Comparison of ENCODE assay signal across 26 cellular contexts in the genomic region with DNA sequence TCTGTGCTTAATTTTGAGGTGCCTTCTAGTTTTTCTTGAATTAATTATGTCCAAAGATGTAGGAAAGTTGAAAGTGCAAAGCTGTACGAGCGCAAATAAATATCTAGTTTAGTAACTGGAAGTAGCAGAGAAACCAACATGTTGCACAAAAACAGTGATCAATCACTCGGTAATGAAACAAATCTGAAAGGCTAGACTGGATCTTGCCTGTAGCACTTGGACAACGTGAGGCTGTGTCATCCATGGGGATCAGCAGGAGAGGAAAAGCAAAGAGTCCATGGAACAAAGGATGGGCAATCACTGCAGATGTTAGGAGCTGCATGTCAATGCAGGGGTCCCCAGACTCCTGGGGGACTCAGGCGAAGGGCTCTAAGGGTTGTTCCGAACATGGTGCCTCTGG.
DNase-seq lines count a peak whose midpoint lies in the region; ATAC-seq, FAIRE-seq and TF ChIP-seq lines count a peak whose summit lies in the region.
"Had no signal": no experiment of that assay in that cellular context is flagged by ENCODE, and none has a peak within 500 bp of the region (broad histone marks: within the 10 kb centered on the region; RNA-seq: fewer than 3 reads in every experiment).

No MANE protein-coding gene starts in this region.

- peaks cover 0 to 3% (median 0%) of the 10 kb centered on the region in 11 donors for H3K9me3 ChIP-seq in heart right ventricle
- no peaks in the 10 kb centered on the region for H3K9me3 ChIP-seq in upper lobe of right lung
- no peaks in the 10 kb centered on the region for H3K9me3 ChIP-seq in kidney (ENCODE audit: control insufficient read depth in 1 of 2, low read length in 2 of 2)
- H3K9me3 ChIP-seq: A549, vagina had no signal

- no peak for FAIRE-seq in kidney (lab: Jason Lieb, UNC)
- FAIRE-seq: A549, GM12878, HepG2 had no signal

- H3K4me1 ChIP-seq in heart right ventricle: peaks cover 0 to 24% (median 0%) of the 10 kb centered on the region in 9 donors
- H3K4me1 ChIP-seq in upper lobe of right lung: no peaks in the 10 kb centered on the region
- H3K4me1 ChIP-seq in kidney (ENCODE audit: control insufficient read depth in 1 of 2, insufficient read depth in 1 of 2, low read depth in 1 of 2, low read length in 2 of 2): no peaks in the 10 kb centered on the region
- H3K4me1 ChIP-seq: A549 had no signal

- H3K9me3 Mint-ChIP-seq in neural crest cell: peaks cover 5% of the 10 kb centered on the region

- peak overlapping the region in 9 of 10 donors; percentile 18 to 64 (median 35) for H3K27ac ChIP-seq in heart right ventricle
- peak overlapping the region; percentile 10 for H3K27ac ChIP-seq in epithelial cell of prostate
- peak overlapping the region; percentile 24 for H3K27ac ChIP-seq in upper lobe of right lung
- no peak overlapping the region for H3K27ac ChIP-seq in kidney (ENCODE audit: low read depth in 2 of 2, low read length in 2 of 2)
- H3K27ac ChIP-seq: A549, C4-2B had no signal

- DNase-seq in heart right ventricle (no peak), left ventricle myocardium superior (no peak), epithelial cell of prostate (ENCODE audit: low read depth, low spot score) (no peak), neural crest cell (ENCODE audit: low read depth, low spot score) (no peak), upper lobe of right lung (no peak), middle frontal gyrus (ENCODE audit: extremely low spot score, low spot score) (no peak), kidney (no peak)
- DNase-seq: activated CD4-positive, alpha-beta memory T cell treated with anti-CD3 and anti-CD28 coated beads, Interleukin-2, amount 10 ng/mL, durations not matched to agents 7 days and 5 days; activated CD4-positive, CD25-positive, alpha-beta regulatory T cell treated with anti-CD3 and anti-CD28 coated beads, Interleukin-2, amount 50 U/mL, for 72 hours; activated effector memory CD4-positive, alpha-beta T cell treated with anti-CD3 and anti-CD28 coated beads, Interleukin-2, amount 50 U/mL, for 16 hours; activated T-cell treated with anti-CD3 and anti-CD28 coated beads for 4 hours; Calu3; effector memory CD8-positive, alpha-beta T cell; H7; NCI-H1048; NCI-H1930; NCI-H526 treated with DMSO at 0.1 percent for 48 hours; T-helper 1 cell had no signal

- ATAC-seq in heart right ventricle (no peak), left ventricle myocardium superior (no peak), upper lobe of right lung (no peak), GM21786 (IDR thresholded peaks at IDR 0.05; ENCODE audit: unreplicated experiment) (no peak)
- ATAC-seq: A549; effector memory CD8-positive, alpha-beta T cell; GM12878; HepG2; left lobe of liver had no signal

- WGBS in heart right ventricle, 2 donors: 85 to 87% methylated on average over 6 of the region's 6 CpGs

- H3K27ac Mint-ChIP-seq in neural crest cell (ENCODE audit: unreplicated experiment): peak overlapping the region; percentile 85
- H3K27ac Mint-ChIP-seq: activated CD4-positive, alpha-beta memory T cell treated with anti-CD3 and anti-CD28 coated beads, Interleukin-2, amount 10 ng/mL, durations not matched to agents 7 days and 5 days; effector memory CD8-positive, alpha-beta T cell had no signal

- peaks cover 2% of the 10 kb centered on the region for H3K36me3 Mint-ChIP-seq in neural crest cell (ENCODE audit: low read depth)

- intact Hi-C loops in heart right ventricle (cut with DNase I) (no loop called here), left ventricle myocardium superior (cut with micrococcal nuclease) (no loop called here), upper lobe of right lung (cut with DNase I) (no loop called here), kidney (cut with DNase I) (no loop called here)

- H3K4me3 ChIP-seq in heart right ventricle (no peak overlapping the region), upper lobe of right lung (no peak overlapping the region), kidney (ENCODE audit: low read length in 2 of 2) (no peak overlapping the region)
- H3K4me3 ChIP-seq: A549, coronary artery, GM12878, vagina had no signal

- H3K27me3 ChIP-seq in heart right ventricle (no peaks in the 10 kb centered on the region), upper lobe of right lung (no peaks in the 10 kb centered on the region)
- H3K27me3 ChIP-seq: vagina had no signal

- H3K4me1 Mint-ChIP-seq in neural crest cell: peaks cover 45% of the 10 kb centered on the region
- H3K4me1 Mint-ChIP-seq: activated CD4-positive, alpha-beta memory T cell treated with anti-CD3 and anti-CD28 coated beads, Interleukin-2, amount 10 ng/mL, durations not matched to agents 7 days and 5 days had no signal

- H3K4me3 Mint-ChIP-seq in neural crest cell: no peak overlapping the region
- H3K4me3 Mint-ChIP-seq: activated CD4-positive, alpha-beta memory T cell treated with anti-CD3 and anti-CD28 coated beads, Interleukin-2, amount 10 ng/mL, durations not matched to agents 7 days and 5 days; effector memory CD8-positive, alpha-beta T cell had no signal

- H3K27me3 Mint-ChIP-seq in neural crest cell (ENCODE audit: low read depth): no peaks in the 10 kb centered on the region
- H3K27me3 Mint-ChIP-seq: activated CD4-positive, alpha-beta memory T cell treated with anti-CD3 and anti-CD28 coated beads, Interleukin-2, amount 10 ng/mL, durations not matched to agents 7 days and 5 days; effector memory CD8-positive, alpha-beta T cell had no signal

- H3K9ac ChIP-seq in kidney (ENCODE audit: low read length in 2 of 2): no peak overlapping the region

- TF ChIP-seq CTCF in heart right ventricle (IDR thresholded peaks at IDR 0.05): no peak
- no peak for TF ChIP-seq CTCF in neural crest cell (conservative IDR thresholded peaks at IDR 0.05)
- no peak for TF ChIP-seq CTCF in upper lobe of right lung (IDR thresholded peaks at IDR 0.05)
- no peak for TF ChIP-seq CTCF in kidney (IDR thresholded peaks at IDR 0.05; ENCODE audit: borderline replicate concordance, extremely low read depth, insufficient read depth)

- no peaks in the 10 kb centered on the region for H3K36me3 ChIP-seq in heart right ventricle
- no peaks in the 10 kb centered on the region for H3K36me3 ChIP-seq in upper lobe of right lung
- H3K36me3 ChIP-seq in kidney (ENCODE audit: control insufficient read depth in 1 of 2, insufficient read depth in 2 of 2, low read length in 2 of 2): no peaks in the 10 kb centered on the region
- H3K36me3 ChIP-seq: vagina had no signal

Comparison
In these comparisons a context has a peak if more than half of its experiments do, and no peak if none do; other contexts are left out.
1. H3K27ac ChIP-seq: peak in heart right ventricle (9 of 10), epithelial cell of prostate (single experiment) and upper lobe of right lung (single experiment); none in kidney (0 of 2).